In genomic region chr17:22233382-22233781, GRCh38 we compare ENCODE assay signal across 34 cellular contexts.
"Had no signal": no experiment of that assay in that cellular context is flagged by ENCODE, and none has a peak within 500 bp of the region (broad histone marks: within the 10 kb centered on the region; RNA-seq: fewer than 3 reads in every experiment).

No MANE protein-coding gene starts in this region.

- H3K4me3 ChIP-seq: ascending aorta, breast epithelium, cardiac muscle cell, colonic mucosa, dorsolateral prefrontal cortex, esophagus muscularis mucosa, gastrocnemius medialis, heart right ventricle, hepatocyte had no signal

- H3K27ac ChIP-seq: ascending aorta, breast epithelium, cardiac muscle cell, colonic mucosa, dorsolateral prefrontal cortex, esophagus muscularis mucosa, foreskin keratinocyte, gastrocnemius medialis, heart right ventricle, hepatocyte, VCaP had no signal

- H3K27me3 Mint-ChIP-seq: activated CD4-positive, alpha-beta memory T cell treated with anti-CD3 and anti-CD28 coated beads, Interleukin-2, amount 10 ng/mL, durations not matched to agents 7 days and 5 days; activated CD4-positive, alpha-beta T cell treated with anti-CD3 and anti-CD28 coated beads, Interleukin-2, amount 10 ng/mL, durations not matched to agents 7 days and 5 days; activated naive CD4-positive, alpha-beta T cell treated with anti-CD3 and anti-CD28 coated beads, Interleukin-2, amount 10 ng/mL, durations not matched to agents 7 days and 5 days; activated naive CD8-positive, alpha-beta T cell treated with anti-CD3 and anti-CD28 coated beads, Interleukin-2, amount 10 ng/mL, durations not matched to agents 7 days and 5 days; activated T-cell treated with anti-CD3 and anti-CD28 coated beads, Interleukin-2, amount 50 U/mL, for 24 hours; brain; dendritic cell treated with granulocyte-macrophage colony-stimulating factor and Interleukin-4, amounts not matched to agents 40 ng/mL and 50 ng/mL, for 4 days had no signal

- H3K4me1 Mint-ChIP-seq: activated CD4-positive, alpha-beta memory T cell treated with anti-CD3 and anti-CD28 coated beads, Interleukin-2, amount 10 ng/mL, durations not matched to agents 7 days and 5 days; activated CD4-positive, alpha-beta T cell treated with anti-CD3 and anti-CD28 coated beads, Interleukin-2, amount 10 ng/mL, durations not matched to agents 7 days and 5 days; activated naive CD4-positive, alpha-beta T cell treated with anti-CD3 and anti-CD28 coated beads, Interleukin-2, amount 10 ng/mL, durations not matched to agents 7 days and 5 days; activated naive CD8-positive, alpha-beta T cell treated with anti-CD3 and anti-CD28 coated beads, Interleukin-2, amount 10 ng/mL, durations not matched to agents 7 days and 5 days; brain; WTC11 had no signal

- H3K27ac Mint-ChIP-seq: activated CD4-positive, alpha-beta memory T cell treated with anti-CD3 and anti-CD28 coated beads, Interleukin-2, amount 10 ng/mL, durations not matched to agents 7 days and 5 days; activated CD4-positive, alpha-beta T cell treated with anti-CD3 and anti-CD28 coated beads, Interleukin-2, amount 10 ng/mL, durations not matched to agents 7 days and 5 days; activated naive CD4-positive, alpha-beta T cell treated with anti-CD3 and anti-CD28 coated beads, Interleukin-2, amount 10 ng/mL, durations not matched to agents 7 days and 5 days; activated naive CD4-positive, alpha-beta T cell treated with anti-CD3 and anti-CD28 coated beads, Interleukin-2, amount 50 U/mL, for 72 hours; activated naive CD8-positive, alpha-beta T cell treated with anti-CD3 and anti-CD28 coated beads, Interleukin-2, amount 10 ng/mL, durations not matched to agents 7 days and 5 days; activated T-cell treated with anti-CD3 and anti-CD28 coated beads, Interleukin-2, amount 50 U/mL, for 24 hours; activated T-cell treated with anti-CD3 and anti-CD28 coated beads, Interleukin-2, amount 50 U/mL, for 72 hours; brain; dendritic cell treated with granulocyte-macrophage colony-stimulating factor and Interleukin-4, amounts not matched to agents 40 ng/mL and 50 ng/mL, for 4 days; WTC11 had no signal

- H3K36me3 ChIP-seq: ascending aorta, breast epithelium, cardiac muscle cell, colonic mucosa, esophagus muscularis mucosa, gastrocnemius medialis, heart right ventricle had no signal

- H3K4me3 Mint-ChIP-seq: activated CD4-positive, alpha-beta memory T cell treated with anti-CD3 and anti-CD28 coated beads, Interleukin-2, amount 10 ng/mL, durations not matched to agents 7 days and 5 days; activated CD4-positive, alpha-beta T cell treated with anti-CD3 and anti-CD28 coated beads, Interleukin-2, amount 10 ng/mL, durations not matched to agents 7 days and 5 days; activated naive CD4-positive, alpha-beta T cell treated with anti-CD3 and anti-CD28 coated beads, Interleukin-2, amount 10 ng/mL, durations not matched to agents 7 days and 5 days; activated naive CD8-positive, alpha-beta T cell treated with anti-CD3 and anti-CD28 coated beads, Interleukin-2, amount 10 ng/mL, durations not matched to agents 7 days and 5 days; activated T-cell treated with anti-CD3 and anti-CD28 coated beads, Interleukin-2, amount 50 U/mL, for 24 hours; activated T-cell treated with anti-CD3 and anti-CD28 coated beads, Interleukin-2, amount 50 U/mL, for 72 hours; brain; dendritic cell treated with granulocyte-macrophage colony-stimulating factor and Interleukin-4, amounts not matched to agents 40 ng/mL and 50 ng/mL, for 4 days; WTC11 had no signal

- H3K9me3 ChIP-seq: ascending aorta, esophagus muscularis mucosa, gastrocnemius medialis had no signal

- H2AFZ ChIP-seq: hepatocyte had no signal

- ATAC-seq: activated naive CD4-positive, alpha-beta T cell treated with anti-CD3 and anti-CD28 coated beads, Interleukin-2, amount 50 U/mL, for 72 hours; activated T-cell treated with anti-CD3 and anti-CD28 coated beads, Interleukin-2, amount 50 U/mL, for 72 hours; foreskin keratinocyte; gastrocnemius medialis; heart right ventricle; WTC11 had no signal

- H3K27me3 ChIP-seq: ascending aorta, breast epithelium, cardiac muscle cell, colonic mucosa, dorsolateral prefrontal cortex, esophagus muscularis mucosa, foreskin keratinocyte, gastrocnemius medialis, heart right ventricle, hepatocyte had no signal

- H3K4me1 ChIP-seq: ascending aorta, breast epithelium, colonic mucosa, esophagus muscularis mucosa, foreskin keratinocyte, gastrocnemius medialis, heart right ventricle had no signal

- H3K4me2 ChIP-seq: hepatocyte had no signal

- DNase-seq: activated CD4-positive, alpha-beta memory T cell treated with anti-CD3 and anti-CD28 coated beads, Interleukin-2, amount 10 ng/mL, durations not matched to agents 7 days and 5 days; activated CD4-positive, alpha-beta T cell treated with anti-CD3 and anti-CD28 coated beads for 1 hour; activated CD4-positive, alpha-beta T cell treated with anti-CD3 and anti-CD28 coated beads for 4 hours; activated CD4-positive, alpha-beta T cell treated with anti-CD3 and anti-CD28 coated beads, Interleukin-2, amount 10 ng/mL, durations not matched to agents 7 days and 5 days; activated CD4-positive, alpha-beta T cell treated with anti-CD3 and anti-CD28 coated beads, Interleukin-2, amount 50 U/mL, for 4 hours; activated CD8-positive, alpha-beta memory T cell treated with anti-CD3 and anti-CD28 coated beads, Interleukin-2, amount 50 U/mL, for 48 hours; activated gamma-delta T cell; activated naive CD4-positive, alpha-beta T cell; activated naive CD4-positive, alpha-beta T cell treated with anti-CD3 and anti-CD28 coated beads, Interleukin-2, amount 10 ng/mL, durations not matched to agents 7 days and 5 days; activated naive CD8-positive, alpha-beta T cell treated with anti-CD3 and anti-CD28 coated beads, Interleukin-2, amount 10 ng/mL, durations not matched to agents 7 days and 5 days; activated T-cell treated with anti-CD3 and anti-CD28 coated beads for 4 hours; activated T-cell treated with anti-CD3 and anti-CD28 coated beads, Interleukin-2, amount 50 U/mL, for 24 hours; activated T-cell treated with anti-CD3 and anti-CD28 coated beads, Interleukin-2, amount 50 U/mL, for 72 hours; central memory CD4-positive, alpha-beta T cell; cerebellar nuclear complex; colonic mucosa; dorsolateral prefrontal cortex; effector memory CD4-positive, alpha-beta T cell; erythroblast; foreskin keratinocyte; gastrocnemius medialis; glutamatergic neuron; heart right ventricle; T-helper 2 cell had no signal

- H3K79me2 ChIP-seq: hepatocyte had no signal

- H3K36me3 Mint-ChIP-seq: activated naive CD4-positive, alpha-beta T cell treated with anti-CD3 and anti-CD28 coated beads, Interleukin-2, amount 10 ng/mL, durations not matched to agents 7 days and 5 days; activated naive CD8-positive, alpha-beta T cell treated with anti-CD3 and anti-CD28 coated beads, Interleukin-2, amount 10 ng/mL, durations not matched to agents 7 days and 5 days; brain had no signal
